In the genomic region with DNA sequence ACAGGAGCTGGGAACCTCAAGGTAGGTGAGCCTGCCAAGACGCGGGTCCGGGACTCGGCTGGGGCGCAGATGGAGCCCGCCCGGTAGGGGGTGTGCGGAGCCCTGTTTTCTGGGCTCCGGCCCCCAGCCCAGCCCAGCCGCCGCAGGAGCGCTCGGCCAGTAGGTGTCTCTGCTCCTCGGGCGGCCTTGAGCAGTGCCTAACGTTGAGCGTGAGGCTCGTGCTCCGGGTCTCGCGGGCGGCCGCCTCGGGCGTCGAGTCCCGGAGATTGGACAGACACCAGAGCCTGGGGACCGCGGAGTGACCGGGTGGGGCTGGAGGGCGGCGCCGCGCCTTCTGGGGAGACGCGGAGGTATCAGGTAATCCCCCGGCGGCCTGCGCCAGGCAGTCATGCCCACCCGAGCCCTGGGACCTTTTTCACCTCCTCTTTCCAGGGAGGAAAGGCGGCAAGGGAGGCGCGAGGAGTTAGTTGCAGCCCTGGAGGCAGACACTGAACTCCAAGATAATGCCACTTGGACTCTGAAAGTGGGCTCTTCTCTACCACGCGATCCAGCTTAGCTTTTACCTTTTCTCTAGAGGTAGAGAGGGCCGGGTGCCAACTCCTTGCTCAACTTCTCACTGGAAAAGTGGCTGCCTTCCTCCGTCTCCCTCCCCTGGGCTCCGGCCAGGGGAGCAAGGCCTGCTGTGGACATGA, we compare ENCODE assay signal across 9 cellular contexts. TPM values are rescaled to one million over a fixed set of nuclear protein-coding genes. Genes with fewer than 3 reads are reported as not detected.
DNase-seq lines count a peak whose midpoint lies in the region; ATAC-seq lines count a peak whose summit lies in the region.
"Had no signal": no experiment of that assay in that cellular context is flagged by ENCODE, and none has a peak within 500 bp of the region (broad histone marks: within the 10 kb centered on the region; RNA-seq: fewer than 3 reads in every experiment).

No MANE protein-coding gene starts in this region.

- peak; percentile 96 for ATAC-seq in GM21390 (IDR thresholded peaks at IDR 0.05; ENCODE audit: unreplicated experiment)
- ATAC-seq in effector memory CD8-positive, alpha-beta T cell (replicated peaks): peak; percentile 64

- no peaks in the 10 kb centered on the region for H3K9me3 ChIP-seq in mesenchymal stem cell (ENCODE audit: control insufficient read depth, low read length)

- H3K79me1 ChIP-seq in mesenchymal stem cell (replicated peaks; ENCODE audit: low read length, poor library complexity, severe bottlenecking): peaks cover 18% of the 10 kb centered on the region

- no peaks in the 10 kb centered on the region for H3K36me3 ChIP-seq in mesenchymal stem cell (ENCODE audit: control insufficient read depth in 1 of 2, insufficient read depth in 2 of 2, low read depth in 1 of 2, low read length in 2 of 2)

- H2BK15ac ChIP-seq in mesenchymal stem cell (ENCODE audit: low read depth, poor library complexity, severe bottlenecking): no peak overlapping the region

- peak overlapping the region; percentile 90 for H3K27ac ChIP-seq in mesenchymal stem cell (ENCODE audit: low read length, poor library complexity, severe bottlenecking)

- H3K4ac ChIP-seq in mesenchymal stem cell (ENCODE audit: low read depth in 1 of 2, low read length in 2 of 2): no peak overlapping the region

- H2BK120ac ChIP-seq in mesenchymal stem cell (ENCODE audit: low read depth, low read length): no peak overlapping the region

- no peak overlapping the region for H2AK5ac ChIP-seq in mesenchymal stem cell (ENCODE audit: low read length, severe bottlenecking)

- no peak overlapping the region for H2AFZ ChIP-seq in mesenchymal stem cell (ENCODE audit: low read depth, low read length)

- H3K36me3 Mint-ChIP-seq in activated CD4-positive, alpha-beta T cell treated with anti-CD3 and anti-CD28 coated beads, Interleukin-2, amount 10 ng/mL, durations not matched to agents 24 days and 14 days (ENCODE audit: low read depth): no peaks in the 10 kb centered on the region
- H3K36me3 Mint-ChIP-seq in effector memory CD8-positive, alpha-beta T cell (ENCODE audit: insufficient read depth): no peaks in the 10 kb centered on the region

- 6% methylated on average over 47 of the region's 48 CpGs for WGBS in mesenchymal stem cell

- no peaks in the 10 kb centered on the region for H3K4me1 Mint-ChIP-seq in activated CD4-positive, alpha-beta T cell treated with anti-CD3 and anti-CD28 coated beads, Interleukin-2, amount 10 ng/mL, durations not matched to agents 24 days and 14 days
- no peaks in the 10 kb centered on the region for H3K4me1 Mint-ChIP-seq in effector memory CD8-positive, alpha-beta T cell (ENCODE audit: low read depth in 2 of 2)

- DNase-seq in Daoy (ENCODE audit: low read depth): peak; percentile 65
- DNase-seq in HT1080 (ENCODE audit: low read depth): peak; percentile 62
- peak; percentile 80 for DNase-seq in activated CD4-positive, alpha-beta T cell treated with anti-CD3 and anti-CD28 coated beads, Interleukin-2, amount 10 ng/mL, durations not matched to agents 24 days and 14 days
- DNase-seq in effector memory CD8-positive, alpha-beta T cell: peak in 1 of 3 experiments; percentile 6
- peak; percentile 37 for DNase-seq in mesenchymal stem cell
- peak; percentile 28 to 39 for DNase-seq in stimulated activated CD8-positive, alpha-beta memory T cell treated with anti-CD3 and anti-CD28 coated beads, Interleukin-7, amount 100 ng/mL, for 48 hours (ENCODE audit: extremely low read depth in 1 of 2, low read depth in 1 of 2)
- DNase-seq in RKO (ENCODE audit: low spot score): no peak

- intact Hi-C loops in activated CD4-positive, alpha-beta T cell treated with anti-CD3 and anti-CD28 coated beads, Interleukin-2, amount 10 ng/mL, durations not matched to agents 24 days and 14 days (cut with micrococcal nuclease): loop anchor here (10.0 kb wide), 1 partner anchor 748 kb away; a partner anchor contains a TSS

- peaks cover 3% of the 10 kb centered on the region for H3K4me1 ChIP-seq in mesenchymal stem cell (ENCODE audit: control insufficient read depth, insufficient read depth, low read depth, low read length)

- no peak overlapping the region for H4K8ac ChIP-seq in mesenchymal stem cell (ENCODE audit: low read length)

- H3K27me3 Mint-ChIP-seq in activated CD4-positive, alpha-beta T cell treated with anti-CD3 and anti-CD28 coated beads, Interleukin-2, amount 10 ng/mL, durations not matched to agents 24 days and 14 days: peaks cover 28% of the 10 kb centered on the region
- H3K27me3 Mint-ChIP-seq in effector memory CD8-positive, alpha-beta T cell: peaks cover 31 to 41% of the 10 kb centered on the region in 2 donors

- peak overlapping the region; percentile 78 for H3K9ac ChIP-seq in mesenchymal stem cell (ENCODE audit: low read length)

- no peak overlapping the region for H4K91ac ChIP-seq in mesenchymal stem cell (ENCODE audit: low read length)

- H2BK5ac ChIP-seq in mesenchymal stem cell (ENCODE audit: low read depth, low read length, poor library complexity, severe bottlenecking): peak overlapping the region; percentile 19

- H2BK12ac ChIP-seq in mesenchymal stem cell (ENCODE audit: low read length in 2 of 2): no peak overlapping the region

- H3K27me3 ChIP-seq in mesenchymal stem cell (ENCODE audit: control insufficient read depth in 1 of 2, insufficient read depth in 1 of 2, low read length in 2 of 2): peaks cover 0 to 32% of the 10 kb centered on the region in 2 experiments

- no peak overlapping the region for H3K23ac ChIP-seq in mesenchymal stem cell (ENCODE audit: low read length in 2 of 2)

- no peak overlapping the region for H3K4me3 Mint-ChIP-seq in activated CD4-positive, alpha-beta T cell treated with anti-CD3 and anti-CD28 coated beads, Interleukin-2, amount 10 ng/mL, durations not matched to agents 24 days and 14 days
- no peak overlapping the region for H3K4me3 Mint-ChIP-seq in effector memory CD8-positive, alpha-beta T cell

- no peaks in the 10 kb centered on the region for H3K9me3 Mint-ChIP-seq in activated CD4-positive, alpha-beta T cell treated with anti-CD3 and anti-CD28 coated beads, Interleukin-2, amount 10 ng/mL, durations not matched to agents 24 days and 14 days
- H3K9me3 Mint-ChIP-seq in effector memory CD8-positive, alpha-beta T cell: no peaks in the 10 kb centered on the region

- H3K27ac Mint-ChIP-seq in activated CD4-positive, alpha-beta T cell treated with anti-CD3 and anti-CD28 coated beads, Interleukin-2, amount 10 ng/mL, durations not matched to agents 24 days and 14 days: no peak overlapping the region
- no peak overlapping the region for H3K27ac Mint-ChIP-seq in effector memory CD8-positive, alpha-beta T cell

- peak overlapping the region; percentile 64 to 71 for H3K4me3 ChIP-seq in mesenchymal stem cell (ENCODE audit: insufficient read depth in 1 of 2, low read depth in 1 of 2, low read length in 2 of 2)

- no peak overlapping the region for H3K14ac ChIP-seq in mesenchymal stem cell (ENCODE audit: low read length in 2 of 2)

- H3K18ac ChIP-seq in mesenchymal stem cell (ENCODE audit: low read depth in 1 of 2, low read length in 2 of 2): no peak overlapping the region

- peak overlapping the region; percentile 71 for H3K4me2 ChIP-seq in mesenchymal stem cell (ENCODE audit: low read length, poor library complexity, severe bottlenecking)

RNA-seq across cellular contexts. Expression of a gene that starts 14.5 kb away (rescaled TPM):
- not detected in 2 replicates for total RNA-seq in Daoy (2014; rRNA removed; shearing (Covaris generic))
- 0.11 TPM in 1 of 2 replicates, not detected in the other for total RNA-seq in HT1080 (2014; rRNA removed; shearing (Covaris generic))
- 0.08 TPM in 1 of 2 replicates, not detected in the other for polyA plus RNA-seq in HT1080 (2015; cell fraction: cytosol; rRNA removed)
- polyA plus RNA-seq in HT1080 (2015; cell fraction: nucleus; rRNA removed): 0.27 and 0.32 TPM in 2 replicates
- not detected in 2 replicates for total RNA-seq in activated CD4-positive, alpha-beta T cell treated with anti-CD3 and anti-CD28 coated beads, Interleukin-2, amount 10 ng/mL, durations not matched to agents 24 days and 14 days
- polyA plus RNA-seq in mesenchymal stem cell (2013, experiment 1 of 2): not detected
- not detected for polyA plus RNA-seq in mesenchymal stem cell (2013, experiment 2 of 2)
- total RNA-seq: activated CD8-positive, alpha-beta memory T cell treated with anti-CD3 and anti-CD28 coated beads for 36 hours had no signal

RNA-seq across cellular contexts. Expression of a gene that starts 36.4 kb away (rescaled TPM):
- total RNA-seq in Daoy (2014; rRNA removed; shearing (Covaris generic)): not detected in 2 replicates
- not detected in 2 replicates for total RNA-seq in HT1080 (2014; rRNA removed; shearing (Covaris generic))
- polyA plus RNA-seq in HT1080 (2015; cell fraction: cytosol; rRNA removed): not detected in 2 replicates
- not detected in 2 replicates for polyA plus RNA-seq in HT1080 (2015; cell fraction: nucleus; rRNA removed)
- not detected in 2 replicates for total RNA-seq in activated CD4-positive, alpha-beta T cell treated with anti-CD3 and anti-CD28 coated beads, Interleukin-2, amount 10 ng/mL, durations not matched to agents 24 days and 14 days
- polyA plus RNA-seq in mesenchymal stem cell (2013, experiment 1 of 2): not detected
- not detected for polyA plus RNA-seq in mesenchymal stem cell (2013, experiment 2 of 2)
- total RNA-seq: activated CD8-positive, alpha-beta memory T cell treated with anti-CD3 and anti-CD28 coated beads for 36 hours had no signal
